In genomic region chr7:68547181-68547580, GRCh38 we compare ENCODE assay signal across 19 cellular contexts.
"Had no signal": no experiment of that assay in that cellular context is flagged by ENCODE, and none has a peak within 500 bp of the region (broad histone marks: within the 10 kb centered on the region; RNA-seq: fewer than 3 reads in every experiment).

No MANE protein-coding gene starts in this region.

- H3K27me3 ChIP-seq: right atrium auricular region, tibial nerve had no signal

- H3K4me3 ChIP-seq: right atrium auricular region, tibial nerve had no signal

- H3K4me1 ChIP-seq: right atrium auricular region, tibial nerve had no signal

- DNase-seq: activated CD4-positive, alpha-beta T cell treated with anti-CD3 and anti-CD28 coated beads for 4 hours; activated CD8-positive, alpha-beta T cell treated with anti-CD3 and anti-CD28 coated beads for 36 hours; activated gamma-delta T cell; activated T-cell treated with anti-CD3 and anti-CD28 coated beads, Interleukin-2, amount 50 U/mL, for 48 hours; amygdala; cerebellar nuclear complex; effector memory CD8-positive, alpha-beta T cell; immature natural killer cell; natural killer cell; nucleus accumbens; stimulated activated CD4-positive, alpha-beta T cell treated with anti-CD3 and anti-CD28 coated beads, Interleukin-15, amount 100 ng/mL, for 24 hours; stimulated activated CD4-positive, alpha-beta T cell treated with anti-CD3 and anti-CD28 coated beads, Interleukin-4, amount 100 ng/mL, for 1 hour; stimulated activated naive B cell treated with anti-CD40 and anti-IgM and Interleukin-4, amounts not matched to agents 10 μg/mL and 1 μg/mL and 100 μg/mL, for 72 hours; substantia nigra had no signal

- H3K4me1 Mint-ChIP-seq: immature natural killer cell; natural killer cell; stimulated activated naive B cell treated with anti-CD40 and anti-IgM and Interleukin-4, amounts not matched to agents 10 μg/mL and 1 μg/mL and 100 μg/mL, for 72 hours had no signal

- ATAC-seq: activated CD8-positive, alpha-beta T cell treated with anti-CD3 and anti-CD28 coated beads for 36 hours; effector memory CD8-positive, alpha-beta T cell; natural killer cell; stimulated activated naive B cell treated with anti-CD40 and anti-IgM and Interleukin-4, amounts not matched to agents 10 μg/mL and 1 μg/mL and 100 μg/mL, for 72 hours had no signal

- H3K36me3 ChIP-seq: right atrium auricular region, tibial nerve had no signal

- H3K36me3 Mint-ChIP-seq: activated naive CD8-positive, alpha-beta T cell; immature natural killer cell; natural killer cell; stimulated activated naive B cell treated with anti-CD40 and anti-IgM and Interleukin-4, amounts not matched to agents 10 μg/mL and 1 μg/mL and 100 μg/mL, for 72 hours had no signal

- H3K27ac Mint-ChIP-seq: activated CD8-positive, alpha-beta T cell treated with anti-CD3 and anti-CD28 coated beads for 36 hours; activated naive CD8-positive, alpha-beta T cell; dendritic cell treated with granulocyte-macrophage colony-stimulating factor and Interleukin-4, amounts not matched to agents 40 ng/mL and 50 ng/mL, for 4 days; effector memory CD8-positive, alpha-beta T cell; immature natural killer cell; natural killer cell; stimulated activated naive B cell treated with anti-CD40 and anti-IgM and Interleukin-4, amounts not matched to agents 10 μg/mL and 1 μg/mL and 100 μg/mL, for 72 hours had no signal

- H3K4me3 Mint-ChIP-seq: activated CD8-positive, alpha-beta T cell treated with anti-CD3 and anti-CD28 coated beads for 36 hours; activated naive CD8-positive, alpha-beta T cell; dendritic cell treated with granulocyte-macrophage colony-stimulating factor and Interleukin-4, amounts not matched to agents 40 ng/mL and 50 ng/mL, for 4 days; effector memory CD8-positive, alpha-beta T cell; immature natural killer cell; natural killer cell; stimulated activated naive B cell treated with anti-CD40 and anti-IgM and Interleukin-4, amounts not matched to agents 10 μg/mL and 1 μg/mL and 100 μg/mL, for 72 hours had no signal

- FAIRE-seq: frontal cortex had no signal

- H3K27ac ChIP-seq: right atrium auricular region, tibial nerve had no signal

- H3K27me3 Mint-ChIP-seq: activated CD8-positive, alpha-beta T cell treated with anti-CD3 and anti-CD28 coated beads for 36 hours; activated naive CD8-positive, alpha-beta T cell; dendritic cell treated with granulocyte-macrophage colony-stimulating factor and Interleukin-4, amounts not matched to agents 40 ng/mL and 50 ng/mL, for 4 days; effector memory CD8-positive, alpha-beta T cell; stimulated activated naive B cell treated with anti-CD40 and anti-IgM and Interleukin-4, amounts not matched to agents 10 μg/mL and 1 μg/mL and 100 μg/mL, for 72 hours had no signal

- H3K9me3 ChIP-seq: right atrium auricular region, tibial nerve had no signal
